8 cellular contexts compared by ENCODE assay signal in the genomic region with DNA sequence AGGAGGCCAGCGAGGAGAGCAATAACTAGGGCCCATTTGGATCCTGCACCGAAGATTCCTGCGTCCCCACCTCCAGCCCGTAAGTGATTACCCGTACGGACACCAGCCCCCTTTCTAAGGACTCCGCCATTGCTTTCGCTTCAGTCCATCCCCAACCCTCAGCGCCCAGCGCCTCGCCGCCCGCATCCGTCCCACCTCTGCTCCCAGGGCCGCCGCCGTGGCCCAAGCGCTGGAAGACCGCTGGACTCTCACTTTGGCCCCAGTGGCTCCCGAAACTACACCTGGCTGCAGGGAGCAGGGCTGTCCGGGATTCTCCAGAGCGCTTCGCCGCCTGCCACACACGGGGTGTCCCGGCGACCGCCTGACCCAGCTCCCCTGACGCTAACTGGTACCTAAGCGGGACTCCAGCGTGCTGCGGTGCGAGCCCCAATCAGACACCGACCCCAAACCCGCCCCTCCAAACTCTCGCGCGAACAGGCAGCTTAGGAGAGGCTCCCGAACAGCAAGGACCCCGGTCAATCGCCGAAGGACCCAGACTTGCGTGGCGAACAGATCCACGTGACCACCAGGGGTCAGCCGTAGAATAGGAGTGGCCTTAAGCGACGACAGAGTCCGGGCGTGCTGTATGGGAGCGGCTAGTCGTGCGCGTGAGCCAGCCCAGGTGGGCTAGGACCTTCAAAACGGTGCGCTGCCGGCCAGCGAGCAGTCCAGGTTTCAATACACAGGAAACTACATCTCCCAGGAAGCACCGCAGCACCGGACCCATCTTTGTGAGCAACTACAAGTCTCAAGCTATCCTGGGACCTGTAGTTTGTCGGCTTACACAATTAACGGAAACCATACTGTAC. TPM values are rescaled to one million over a fixed set of nuclear protein-coding genes. Genes with fewer than 3 reads are reported as not detected.
DNase-seq lines count a peak whose midpoint lies in the region; ATAC-seq, FAIRE-seq and TF ChIP-seq lines count a peak whose summit lies in the region.

Gene CNPY2, minus strand, starts transcription at position 363 of the 848 bp plus-strand sequence. CDS start 771 bp downstream, outside the sequence.

- H3K9me3 ChIP-seq in BE2C, result no peaks in the 10 kb centered on the region

- DNase-seq in BE2C, result peak; percentile 98
- DNase-seq in GM19239 (ENCODE audit: insufficient read length, low spot score), result peak; percentile 93
- peak; percentile 95 for DNase-seq in NCI-H524 treated with DMSO at 0.1 percent for 48 hours (lab: John Stamatoyannopoulos, UW)
- peak; percentile 91 to 92 for DNase-seq in activated CD4-positive, alpha-beta T cell treated with anti-CD3 and anti-CD28 coated beads for 4 hours
- peak; percentile 100 for DNase-seq in kidney tubule cell (ENCODE audit: low spot score)
- peak; percentile 74 to 91 (median 82) for DNase-seq in stimulated activated CD4-positive, alpha-beta T cell treated with anti-CD3 and anti-CD28 coated beads, Interleukin-1b, Interleukin-23, amount 100 ng/mL, for 24 hours (ENCODE audit: low read depth in 4 of 4, low spot score in 1 of 4)

- FAIRE-seq in GM19239 (lab: Jason Lieb, UNC), result peak; percentile 97

- no peaks in the 10 kb centered on the region for H3K4me1 ChIP-seq in BE2C

- H3K27me3 ChIP-seq in BE2C, result no peaks in the 10 kb centered on the region

- peak within 1 kb of the TSS; percentile 93 for H3K27ac ChIP-seq in cingulate gyrus (ENCODE audit: low read depth, low read length)

- peak; percentile 40 for TF ChIP-seq CTCF in BE2C (IDR thresholded peaks at IDR 0.05; ENCODE audit: low read depth, low read length)

- peaks cover 30% of the 10 kb centered on the region for H3K36me3 ChIP-seq in BE2C

- H3K4me3 ChIP-seq in BE2C (ENCODE audit: low read depth, low read length), result peak within 1 kb of the TSS; percentile 80

- peak; percentile 82 for ATAC-seq in HG03457 (IDR thresholded peaks at IDR 0.05; ENCODE audit: unreplicated experiment)

RNA-seq across cellular contexts. Expression of gene CNPY2, which starts in this region (rescaled TPM):
- polyA plus RNA-seq in BE2C (2012; ENCODE audit: insufficient read depth, insufficient read length, low read depth), result 129 TPM

Comparison
In these comparisons a context has a peak if more than half of its experiments do, and no peak if none do; other contexts are left out.
1. Peak in every context shown above with its lines: DNase-seq, ATAC-seq, H3K4me3 ChIP-seq and H3K27ac ChIP-seq.